In genomic region chr10:43287056-43288007, GRCh38 we compare ENCODE assay signal across 8 cellular contexts. TPM values are rescaled to one million over a fixed set of nuclear protein-coding genes. Genes with fewer than 3 reads are reported as not detected.
A peak's percentile ranks its signal among the peaks of the same experiment; 100 is the strongest.
DNase-seq lines count a peak whose midpoint lies in the region; ATAC-seq and TF ChIP-seq lines count a peak whose summit lies in the region.

No MANE protein-coding gene starts in this region.

- no peak overlapping the region for H3K4me3 Mint-ChIP-seq in activated naive CD8-positive, alpha-beta T cell treated with anti-CD3 and anti-CD28 coated beads, Interleukin-2, amount 50 U/mL, for 24 hours
- no peak overlapping the region for H3K4me3 Mint-ChIP-seq in glutamatergic neuron (ENCODE audit: unreplicated experiment)

- H3K27me3 ChIP-seq in Peyer's patch, result no peaks in the 10 kb centered on the region

- no peaks in the 10 kb centered on the region for H3K36me3 ChIP-seq in Peyer's patch

- peaks cover 0 to 6% (median 0%) of the 10 kb centered on the region in 4 donors for H3K4me1 ChIP-seq in Peyer's patch

- ATAC-seq in GM18873 (IDR thresholded peaks at IDR 0.05; ENCODE audit: low FRiP score, unreplicated experiment), result peak; percentile 84
- peak; percentile 50 for ATAC-seq in HG02973 (IDR thresholded peaks at IDR 0.05; ENCODE audit: unreplicated experiment)
- peak; percentile 68 for ATAC-seq in activated naive CD8-positive, alpha-beta T cell treated with anti-CD3 and anti-CD28 coated beads, Interleukin-2, amount 50 U/mL, for 24 hours

- H3K27me3 Mint-ChIP-seq in activated naive CD8-positive, alpha-beta T cell treated with anti-CD3 and anti-CD28 coated beads, Interleukin-2, amount 50 U/mL, for 24 hours, result peaks cover 3% of the 10 kb centered on the region
- peaks cover 1% of the 10 kb centered on the region for H3K27me3 Mint-ChIP-seq in glutamatergic neuron (ENCODE audit: unreplicated experiment)

- H3K27ac ChIP-seq in Peyer's patch, result peak overlapping the region in 3 of 4 donors; percentile 4 to 62 (median 38)

- no peak for TF ChIP-seq POLR2A in Peyer's patch (IDR thresholded peaks at IDR 0.05)

- H3K27ac Mint-ChIP-seq in activated naive CD8-positive, alpha-beta T cell treated with anti-CD3 and anti-CD28 coated beads, Interleukin-2, amount 50 U/mL, for 24 hours, result peak overlapping the region; percentile 63
- H3K27ac Mint-ChIP-seq in glutamatergic neuron (ENCODE audit: unreplicated experiment), result no peak overlapping the region

- H3K9me3 Mint-ChIP-seq in activated naive CD8-positive, alpha-beta T cell treated with anti-CD3 and anti-CD28 coated beads, Interleukin-2, amount 50 U/mL, for 24 hours, result no peaks in the 10 kb centered on the region
- H3K9me3 Mint-ChIP-seq in glutamatergic neuron (ENCODE audit: unreplicated experiment), result peaks cover 5% of the 10 kb centered on the region

- DNase-seq in Peyer's patch (peak in 2 of 3 donors; percentile 85 to 91), renal cortical epithelial cell (ENCODE audit: low read depth) (peak; percentile 86), NCI-H82 treated with DMSO at 0.1 percent for 48 hours (lab: John Stamatoyannopoulos, UW; ENCODE audit: unreplicated experiment) (no peak), NCI-H345 (lab: John Stamatoyannopoulos, UW) (no peak), glutamatergic neuron (no peak)
- peak; percentile 53 for DNase-seq in activated naive CD8-positive, alpha-beta T cell treated with anti-CD3 and anti-CD28 coated beads, Interleukin-2, amount 50 U/mL, for 24 hours

- H3K4me3 ChIP-seq in Peyer's patch, result no peak overlapping the region

- no peaks in the 10 kb centered on the region for H3K36me3 Mint-ChIP-seq in activated naive CD8-positive, alpha-beta T cell treated with anti-CD3 and anti-CD28 coated beads, Interleukin-2, amount 50 U/mL, for 24 hours (ENCODE audit: low read depth)
- no peaks in the 10 kb centered on the region for H3K36me3 Mint-ChIP-seq in glutamatergic neuron (ENCODE audit: unreplicated experiment)

- H3K4me1 Mint-ChIP-seq in activated naive CD8-positive, alpha-beta T cell treated with anti-CD3 and anti-CD28 coated beads, Interleukin-2, amount 50 U/mL, for 24 hours, result peaks cover 32% of the 10 kb centered on the region
- peaks cover 4% of the 10 kb centered on the region for H3K4me1 Mint-ChIP-seq in glutamatergic neuron (ENCODE audit: low read depth, unreplicated experiment)

- H3K9me3 ChIP-seq in Peyer's patch, result no peaks in the 10 kb centered on the region

- TF ChIP-seq CTCF in Peyer's patch (IDR thresholded peaks at IDR 0.05), result no peak
- TF ChIP-seq CTCF in glutamatergic neuron (IDR thresholded peaks at IDR 0.05; ENCODE audit: partially characterized antibody, unreplicated experiment), result no peak

RNA-seq across cellular contexts. Expression of gene RASGEF1A, which starts 20.5 kb away (rescaled TPM):
- total RNA-seq in Peyer's patch, result 1 to 10 TPM in 1 of 4 donors, not detected in 3; 3.0 TPM
- under 0.01 and 2.0 TPM in 2 replicates for total RNA-seq in renal cortical epithelial cell
- 5.7 TPM for total RNA-seq in glutamatergic neuron (ENCODE audit: unreplicated experiment)

Comparison
In these comparisons a context has a peak if more than half of its experiments do, and no peak if none do; other contexts are left out.
1. DNase-seq: peak in Peyer's patch (2 of 3), activated naive CD8-positive, alpha-beta T cell treated with anti-CD3 and anti-CD28 coated beads, Interleukin-2, amount 50 U/mL, for 24 hours (single experiment) and renal cortical epithelial cell (single experiment); none in NCI-H82 treated with DMSO at 0.1 percent for 48 hours (single experiment), NCI-H345 (single experiment) and glutamatergic neuron (single experiment).
2. Peak in every context shown above with its lines, with median percentiles within 50 percentile points of each other: ATAC-seq.